In the genomic region with DNA sequence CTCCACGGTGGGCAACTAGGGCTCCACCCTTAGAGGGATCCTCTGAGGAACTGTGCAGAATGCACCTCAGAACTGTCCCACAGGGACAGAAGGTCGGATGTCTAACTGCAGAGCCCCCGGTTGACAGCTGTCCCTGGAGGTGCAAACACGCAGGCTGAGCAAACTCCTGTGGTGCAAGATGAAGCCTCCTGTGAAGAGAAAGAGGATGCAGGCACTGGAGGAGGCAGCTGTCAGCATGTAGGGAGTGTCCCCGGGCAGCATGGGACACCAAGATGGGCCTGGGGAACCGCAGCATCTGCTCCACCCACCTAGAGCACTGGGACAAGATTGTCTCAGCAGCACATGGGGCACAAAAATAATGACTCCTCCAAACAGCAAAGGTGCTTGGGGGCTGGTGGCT, we compare ENCODE assay signal across 1 cellular context.
TF ChIP-seq lines count a peak whose summit lies in the region.

No MANE protein-coding gene starts in this region.

TF ChIP-seq in GM12878, 131 proteins besides CTCF, POLR2A, EP300 and RAD21 (continued from another document):
- TF ChIP-seq ATF2 (IDR thresholded peaks at IDR 0.05; ENCODE audit: low read length), result no peak
- no peak for TF ChIP-seq TAF1 (IDR thresholded peaks at IDR 0.05; ENCODE audit: borderline replicate concordance, low read depth, low read length)
- no peak for TF ChIP-seq CREM (IDR thresholded peaks at IDR 0.05; ENCODE audit: low read depth)
- TF ChIP-seq BACH1 (IDR thresholded peaks at IDR 0.05; ENCODE audit: borderline replicate concordance), result no peak
- peak; percentile 51 for TF ChIP-seq MEF2B (IDR thresholded peaks at IDR 0.05; ENCODE audit: partially characterized antibody, poor library complexity, severe bottlenecking)
TF ChIP-seq in GM12878: peak in this region for 6.
